ENCODE assay signal across 8 cellular contexts in genomic region chr5:72817076-72817476, GRCh38. TPM values are rescaled to one million over a fixed set of nuclear protein-coding genes. Genes with fewer than 3 reads are reported as not detected.
A peak's percentile ranks its signal among the peaks of the same experiment; 100 is the strongest.
DNase-seq lines count a peak whose midpoint lies in the region; ATAC-seq and TF ChIP-seq lines count a peak whose summit lies in the region.

No MANE protein-coding gene starts in this region.

- DNase-seq in DMS114 treated with DMSO at 0.1 percent for 48 hours (lab: John Stamatoyannopoulos, UW; ENCODE audit: unreplicated experiment) = peak; percentile 40
- peak in 3 of 5 experiments; percentile 5 to 43 (median 23) for DNase-seq in T-helper 2 cell
- no peak for DNase-seq in chondrocyte (ENCODE audit: low spot score)
- DNase-seq in left colon = peak; percentile 44 to 69
- DNase-seq in stimulated activated CD4-positive, alpha-beta T cell treated with anti-CD3 and anti-CD28 coated beads, Interleukin-1b, Interleukin-23, amount 100 ng/mL, for 4 hours (ENCODE audit: low read depth in 2 of 2) = peak; percentile 5 to 6
- no peak for DNase-seq in cerebellar nuclear complex (lab: John Stamatoyannopoulos, UW)

- H3K27ac Mint-ChIP-seq in chondrocyte (ENCODE audit: unreplicated experiment) = peak overlapping the region; percentile 99

- H3K4me3 Mint-ChIP-seq in chondrocyte (ENCODE audit: unreplicated experiment) = peak overlapping the region; percentile 94

- intact Hi-C loops in left colon (cut with DNase I, micrococcal nuclease) = no loop called here

- no peak for TF ChIP-seq CTCF in chondrocyte (IDR thresholded peaks at IDR 0.05)

- peaks cover 37% of the 10 kb centered on the region for H3K4me1 Mint-ChIP-seq in chondrocyte (ENCODE audit: low read depth)

- H3K36me3 Mint-ChIP-seq in chondrocyte (ENCODE audit: low read depth) = peaks cover 2% of the 10 kb centered on the region

- H3K9me3 Mint-ChIP-seq in chondrocyte (ENCODE audit: low read depth) = peaks cover 4% of the 10 kb centered on the region

- no peaks in the 10 kb centered on the region for H3K27me3 Mint-ChIP-seq in chondrocyte (ENCODE audit: low read depth)

- peak; percentile 40 for ATAC-seq in GM19455 (IDR thresholded peaks at IDR 0.05; ENCODE audit: unreplicated experiment)
- ATAC-seq in HG03469 (IDR thresholded peaks at IDR 0.05; ENCODE audit: unreplicated experiment) = peak; percentile 19
- ATAC-seq in left colon = peak; percentile 54

RNA-seq across cellular contexts. Expression of gene TNPO1, which starts 0.6 kb away (rescaled TPM):
- total RNA-seq in chondrocyte (123 to 132 TPM (median 132 TPM) in 3 replicates), left colon (10 to 100 TPM; 74.7 to 75.0 TPM)

Comparison
In these comparisons a context has a peak if more than half of its experiments do, and no peak if none do; other contexts are left out.
1. DNase-seq: peak in DMS114 treated with DMSO at 0.1 percent for 48 hours (single experiment), T-helper 2 cell (3 of 5), left colon (2 of 2) and stimulated activated CD4-positive, alpha-beta T cell treated with anti-CD3 and anti-CD28 coated beads, Interleukin-1b, Interleukin-23, amount 100 ng/mL, for 4 hours (2 of 2); none in chondrocyte (single experiment) and cerebellar nuclear complex (0 of 2).
2. Peak in every context shown above with its lines, with median percentiles within 50 percentile points of each other: ATAC-seq.